In the genomic region with DNA sequence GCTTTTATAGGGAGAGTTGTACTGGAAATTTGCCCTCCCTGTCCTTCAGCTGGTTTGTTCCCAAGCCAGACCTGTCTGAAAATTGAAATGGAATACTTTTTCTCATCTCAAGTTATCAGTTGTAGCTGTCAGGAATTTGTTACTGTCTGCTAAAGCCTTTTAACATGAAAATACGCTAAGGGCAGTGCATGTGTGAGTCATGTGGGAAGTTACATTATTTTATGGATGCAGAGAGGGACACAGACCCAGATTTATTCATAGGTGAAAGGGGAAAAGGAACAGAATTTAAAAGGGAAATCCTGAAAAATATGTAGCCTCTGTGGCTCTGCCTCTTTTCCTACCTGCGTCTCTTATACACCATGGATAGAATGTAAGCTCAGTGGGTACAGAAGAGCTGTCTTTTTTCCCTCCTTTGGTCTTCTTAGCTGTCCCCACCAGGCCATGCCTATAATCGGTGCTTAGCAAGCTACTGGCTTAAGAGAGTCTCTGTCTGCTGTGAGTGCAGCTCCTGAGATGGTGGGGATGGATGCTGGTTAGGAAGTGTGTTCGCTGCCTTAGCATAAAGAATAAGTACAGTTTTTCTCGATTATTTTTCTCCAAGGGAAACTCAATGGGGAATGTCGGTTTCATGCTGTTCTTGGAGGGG, we compare ENCODE assay signal across 11 cellular contexts.
A peak's percentile ranks its signal among the peaks of the same experiment; 100 is the strongest.
DNase-seq lines count a peak whose midpoint lies in the region; ATAC-seq and TF ChIP-seq lines count a peak whose summit lies in the region.
"Had no signal": no experiment of that assay in that cellular context is flagged by ENCODE, and none has a peak within 500 bp of the region (broad histone marks: within the 10 kb centered on the region; RNA-seq: fewer than 3 reads in every experiment).

No MANE protein-coding gene starts in this region.

- peaks cover 96% of the 10 kb centered on the region for H3K79me2 ChIP-seq in osteoblast (ENCODE audit: insufficient read depth, low read length)

- DNase-seq in ELF-1 (ENCODE audit: low read depth, low spot score): peak; percentile 12
- peak; percentile 31 for DNase-seq in NCI-H82 treated with DMSO at 0.1 percent for 48 hours (lab: John Stamatoyannopoulos, UW; ENCODE audit: unreplicated experiment)
- DNase-seq in dermis blood vessel endothelial cell: peak; percentile 37
- DNase-seq in osteoblast (ENCODE audit: insufficient read length, low spot score, missing footprints): peak; percentile 74
- no peak for DNase-seq in NCI-H1048 (lab: John Stamatoyannopoulos, UW)
- DNase-seq in glutamatergic neuron: no peak
- DNase-seq: NCI-H2081 treated with DMSO at 0.1 percent for 48 hours; stimulated activated naive CD4-positive, alpha-beta T cell treated with Interleukin-2 at 50 U/mL for 16 hours had no signal

- peaks cover 34% of the 10 kb centered on the region for H3K4me1 Mint-ChIP-seq in glutamatergic neuron (ENCODE audit: low read depth, unreplicated experiment)

- TF ChIP-seq CTCF in osteoblast (IDR thresholded peaks at IDR 0.05; ENCODE audit: extremely low read depth, low read depth, low read length) (no peak), glutamatergic neuron (IDR thresholded peaks at IDR 0.05; ENCODE audit: partially characterized antibody, unreplicated experiment) (no peak)

- peak overlapping the region; percentile 73 for H3K27ac ChIP-seq in osteoblast (ENCODE audit: low read depth, low read length)

- ATAC-seq in HG02852 (IDR thresholded peaks at IDR 0.05; ENCODE audit: unreplicated experiment) (no peak), HG03097 (IDR thresholded peaks at IDR 0.05; ENCODE audit: low FRiP score, unreplicated experiment) (no peak)
- ATAC-seq: activated CD4-positive, CD25-positive, alpha-beta regulatory T cell treated with anti-CD3 and anti-CD28 coated beads, Interleukin-2, amount 50 U/mL, for 24 hours had no signal

- no peaks in the 10 kb centered on the region for H3K9me3 ChIP-seq in osteoblast (ENCODE audit: low read depth, low read length)

- no peaks in the 10 kb centered on the region for H3K27me3 ChIP-seq in osteoblast (ENCODE audit: insufficient read depth, low read length)

- H3K27ac Mint-ChIP-seq in glutamatergic neuron (ENCODE audit: unreplicated experiment): no peak overlapping the region

- H3K4me3 Mint-ChIP-seq in glutamatergic neuron (ENCODE audit: unreplicated experiment): no peak overlapping the region

- H2AFZ ChIP-seq in osteoblast (ENCODE audit: low read length): no peak overlapping the region

- H3K36me3 Mint-ChIP-seq in glutamatergic neuron (ENCODE audit: unreplicated experiment): no peaks in the 10 kb centered on the region

- H3K4me3 ChIP-seq in osteoblast (ENCODE audit: insufficient read depth, low read length): no peak overlapping the region

- H3K4me1 ChIP-seq in osteoblast (ENCODE audit: insufficient read depth, low read length): peaks cover 55% of the 10 kb centered on the region

- H3K36me3 ChIP-seq in osteoblast (ENCODE audit: insufficient read depth, low read length): no peaks in the 10 kb centered on the region

- H3K27me3 Mint-ChIP-seq in glutamatergic neuron (ENCODE audit: unreplicated experiment): peaks cover 3% of the 10 kb centered on the region

- H3K9me3 Mint-ChIP-seq in glutamatergic neuron (ENCODE audit: unreplicated experiment): no peaks in the 10 kb centered on the region

- H4K20me1 ChIP-seq in osteoblast (ENCODE audit: insufficient read depth, low read length): peaks cover 48% of the 10 kb centered on the region

- peak overlapping the region; percentile 23 for H3K4me2 ChIP-seq in osteoblast (ENCODE audit: insufficient read depth, low read length)

Comparison
In these comparisons a context has a peak if more than half of its experiments do, and no peak if none do; other contexts are left out.
1. DNase-seq: peak in ELF-1 (single experiment), NCI-H82 treated with DMSO at 0.1 percent for 48 hours (single experiment), dermis blood vessel endothelial cell (single experiment) and osteoblast (single experiment); none in NCI-H1048 (single experiment) and glutamatergic neuron (single experiment).